ENCODE assay signal across 15 cellular contexts in the genomic region with DNA sequence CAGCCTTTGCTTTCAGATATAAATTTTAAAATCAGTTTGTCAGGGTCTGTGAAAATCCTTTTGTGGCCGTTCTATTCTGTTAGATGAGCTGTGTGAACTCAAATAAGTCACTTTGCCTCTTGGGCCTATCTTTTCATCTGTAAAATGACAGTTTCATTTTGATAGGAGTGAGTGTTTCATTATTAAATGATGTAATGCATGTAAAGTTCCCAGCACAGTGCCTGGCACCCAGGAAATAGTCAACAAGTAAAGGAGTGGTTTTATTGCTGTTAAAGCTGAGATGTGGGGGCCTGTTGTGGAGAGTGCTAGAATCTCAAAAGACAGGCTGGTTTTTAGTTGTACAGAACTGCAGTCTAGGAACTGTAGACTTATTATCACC.
DNase-seq lines count a peak whose midpoint lies in the region; ATAC-seq lines count a peak whose summit lies in the region.
"Had no signal": no experiment of that assay in that cellular context is flagged by ENCODE, and none has a peak within 500 bp of the region (broad histone marks: within the 10 kb centered on the region; RNA-seq: fewer than 3 reads in every experiment).

No MANE protein-coding gene starts in this region.

- H3K4me1 Mint-ChIP-seq in T-helper 2 cell treated with Interferon-gamma antibody and Interleukin-4, amounts not matched to agents 5 μg/mL and 100 μg/mL, for 36 hours (ENCODE audit: low read depth): peaks cover 45% of the 10 kb centered on the region
- peaks cover 31 to 75% (median 62%) of the 10 kb centered on the region in 4 donors for H3K4me1 Mint-ChIP-seq in naive thymus-derived CD8-positive, alpha-beta T cell

- H3K4me3 Mint-ChIP-seq in T-helper 2 cell treated with Interferon-gamma antibody and Interleukin-4, amounts not matched to agents 5 μg/mL and 100 μg/mL, for 36 hours: peak overlapping the region; percentile 81
- peak overlapping the region; percentile 9 to 84 (median 76) for H3K4me3 Mint-ChIP-seq in naive thymus-derived CD8-positive, alpha-beta T cell
- H3K4me3 Mint-ChIP-seq: type B pancreatic cell had no signal

- H3K27ac Mint-ChIP-seq in T-helper 2 cell treated with Interferon-gamma antibody and Interleukin-4, amounts not matched to agents 5 μg/mL and 100 μg/mL, for 36 hours: peak overlapping the region; percentile 90
- H3K27ac Mint-ChIP-seq in naive thymus-derived CD8-positive, alpha-beta T cell: peak overlapping the region; percentile 82 to 98 (median 96)
- H3K27ac Mint-ChIP-seq: type B pancreatic cell had no signal

- H3K36me3 Mint-ChIP-seq in T-helper 2 cell treated with Interferon-gamma antibody and Interleukin-4, amounts not matched to agents 5 μg/mL and 100 μg/mL, for 36 hours (ENCODE audit: low read depth): no peaks in the 10 kb centered on the region
- no peaks in the 10 kb centered on the region for H3K36me3 Mint-ChIP-seq in naive thymus-derived CD8-positive, alpha-beta T cell
- H3K36me3 Mint-ChIP-seq: type B pancreatic cell had no signal

- ATAC-seq in GM21381 (IDR thresholded peaks at IDR 0.05; ENCODE audit: unreplicated experiment): peak; percentile 55
- ATAC-seq in naive thymus-derived CD8-positive, alpha-beta T cell: peak; percentile 69 to 77
- ATAC-seq: A549, HCT116, Panc1 had no signal

- DNase-seq in activated CD4-positive, alpha-beta T cell treated with anti-CD3 and anti-CD28 coated beads for 48 hours: peak; percentile 34
- no peak for DNase-seq in activated CD4-positive, alpha-beta T cell treated with anti-CD3 and anti-CD28 coated beads, Interleukin-2, amount 50 U/mL, for 1 hour
- peak; percentile 32 for DNase-seq in T-helper 2 cell treated with Interferon-gamma antibody and Interleukin-4, amounts not matched to agents 5 μg/mL and 100 μg/mL, for 36 hours (ENCODE audit: low spot score)
- peak in 2 of 10 donors; percentile 33 to 38 for DNase-seq in naive thymus-derived CD8-positive, alpha-beta T cell
- DNase-seq in dermis blood vessel endothelial cell (no peak), activated gamma-delta T cell (lab: John Stamatoyannopoulos, UW) (no peak), germinal center (ENCODE audit: low spot score) (no peak)
- DNase-seq: anterior cingulate cortex, NCI-H146, NCI-H526 had no signal

- no peaks in the 10 kb centered on the region for H3K27me3 Mint-ChIP-seq in T-helper 2 cell treated with Interferon-gamma antibody and Interleukin-4, amounts not matched to agents 5 μg/mL and 100 μg/mL, for 36 hours (ENCODE audit: low read depth)
- no peaks in the 10 kb centered on the region for H3K27me3 Mint-ChIP-seq in naive thymus-derived CD8-positive, alpha-beta T cell

- H3K9me3 Mint-ChIP-seq in T-helper 2 cell treated with Interferon-gamma antibody and Interleukin-4, amounts not matched to agents 5 μg/mL and 100 μg/mL, for 36 hours: no peaks in the 10 kb centered on the region
- H3K9me3 Mint-ChIP-seq in naive thymus-derived CD8-positive, alpha-beta T cell: peaks cover 0 to 13% (median 0%) of the 10 kb centered on the region in 9 donors
- H3K9me3 Mint-ChIP-seq: type B pancreatic cell had no signal

- POLR2A ChIA-PET in naive thymus-derived CD8-positive, alpha-beta T cell (lab: Charles Lee): interaction anchor here (1.0 to 2.0 kb wide), 3 partner anchors 8 to 20 kb away, joined by 3 to 7 read pairs (median 6); no protein-coding TSS in a partner anchor

Comparison
In these comparisons a context has a peak if more than half of its experiments do, and no peak if none do; other contexts are left out.
1. DNase-seq: peak in activated CD4-positive, alpha-beta T cell treated with anti-CD3 and anti-CD28 coated beads for 48 hours (single experiment) and T-helper 2 cell treated with Interferon-gamma antibody and Interleukin-4, amounts not matched to agents 5 μg/mL and 100 μg/mL, for 36 hours (single experiment); none in activated CD4-positive, alpha-beta T cell treated with anti-CD3 and anti-CD28 coated beads, Interleukin-2, amount 50 U/mL, for 1 hour (single experiment), dermis blood vessel endothelial cell (single experiment), activated gamma-delta T cell (single experiment) and germinal center (single experiment).